19 cellular contexts compared by ENCODE assay signal in the genomic region with DNA sequence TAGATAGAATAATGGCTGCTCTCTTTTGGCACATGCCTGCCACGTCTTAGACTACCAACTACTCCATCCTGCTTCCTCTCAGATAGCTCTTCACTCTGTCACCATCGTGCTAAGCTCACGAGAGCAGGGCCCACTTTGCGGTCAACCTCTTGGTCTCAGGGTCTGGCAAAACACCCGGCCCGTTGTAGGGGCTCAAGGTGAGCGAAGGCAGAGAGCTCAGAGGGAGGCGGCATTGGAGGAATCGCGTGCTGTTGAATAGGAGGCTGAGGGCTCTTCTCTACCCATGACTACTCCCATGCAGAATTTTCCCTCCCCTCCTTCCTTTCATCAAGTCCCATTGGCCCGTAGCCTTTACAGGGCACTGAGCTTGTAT.
"Had no signal": no experiment of that assay in that cellular context is flagged by ENCODE, and none has a peak within 500 bp of the region (broad histone marks: within the 10 kb centered on the region; RNA-seq: fewer than 3 reads in every experiment).

No MANE protein-coding gene starts in this region.

- H3K4me3 ChIP-seq: esophagus squamous epithelium, prostate gland, tibial nerve had no signal

- H3K27me3 Mint-ChIP-seq: activated CD4-positive, alpha-beta memory T cell treated with anti-CD3 and anti-CD28 coated beads for 36 hours; activated naive CD8-positive, alpha-beta T cell treated with anti-CD3 and anti-CD28 coated beads for 36 hours; central memory CD8-positive, alpha-beta T cell; T-cell had no signal

- H3K9me3 Mint-ChIP-seq: activated CD4-positive, alpha-beta memory T cell treated with anti-CD3 and anti-CD28 coated beads for 36 hours; activated naive CD8-positive, alpha-beta T cell treated with anti-CD3 and anti-CD28 coated beads for 36 hours; activated T-cell treated with anti-CD3 and anti-CD28 coated beads, Interleukin-2, amount 50 U/mL, for 72 hours; central memory CD8-positive, alpha-beta T cell; nephron; stimulated activated effector memory CD8-positive, alpha-beta T cell treated with anti-CD3 and anti-CD28 coated beads, Interleukin-12 subunit alpha, Interleukin-12 subunit beta, amount 100 ng/mL, for 72 hours; T-cell had no signal

- H3K4me3 Mint-ChIP-seq: activated CD4-positive, alpha-beta memory T cell treated with anti-CD3 and anti-CD28 coated beads for 36 hours; activated CD4-positive, alpha-beta T cell treated with anti-CD3 and anti-CD28 coated beads for 36 hours; activated naive CD8-positive, alpha-beta T cell treated with anti-CD3 and anti-CD28 coated beads for 36 hours; activated T-cell treated with anti-CD3 and anti-CD28 coated beads, Interleukin-2, amount 50 U/mL, for 72 hours; central memory CD8-positive, alpha-beta T cell; nephron; stimulated activated effector memory CD8-positive, alpha-beta T cell treated with anti-CD3 and anti-CD28 coated beads, Interleukin-12 subunit alpha, Interleukin-12 subunit beta, amount 100 ng/mL, for 72 hours; T-cell had no signal

- H3K27ac Mint-ChIP-seq: activated CD4-positive, alpha-beta memory T cell treated with anti-CD3 and anti-CD28 coated beads for 36 hours; activated CD4-positive, alpha-beta T cell treated with anti-CD3 and anti-CD28 coated beads for 36 hours; activated naive CD8-positive, alpha-beta T cell treated with anti-CD3 and anti-CD28 coated beads for 36 hours; activated T-cell treated with anti-CD3 and anti-CD28 coated beads, Interleukin-2, amount 50 U/mL, for 72 hours; nephron; T-cell had no signal

- H3K9me3 ChIP-seq: esophagus squamous epithelium, prostate gland, tibial nerve had no signal

- H3K36me3 Mint-ChIP-seq: activated naive CD8-positive, alpha-beta T cell treated with anti-CD3 and anti-CD28 coated beads for 36 hours; T-cell had no signal

- H3K27ac ChIP-seq: brain microvascular endothelial cell, esophagus squamous epithelium, prostate gland, tibial nerve had no signal

- ATAC-seq: activated CD4-positive, alpha-beta T cell treated with anti-CD3 and anti-CD28 coated beads for 36 hours; activated T-cell treated with anti-CD3 and anti-CD28 coated beads, Interleukin-2, amount 50 U/mL, for 72 hours; stimulated activated effector memory CD8-positive, alpha-beta T cell treated with anti-CD3 and anti-CD28 coated beads, Interleukin-12 subunit alpha, Interleukin-12 subunit beta, amount 100 ng/mL, for 72 hours; T-cell had no signal

- H3K27me3 ChIP-seq: brain microvascular endothelial cell, esophagus squamous epithelium, tibial nerve had no signal

- DNase-seq: activated CD4-positive, alpha-beta memory T cell treated with anti-CD3 and anti-CD28 coated beads for 36 hours; activated CD4-positive, alpha-beta T cell treated with anti-CD3 and anti-CD28 coated beads for 36 hours; activated CD8-positive, alpha-beta memory T cell treated with anti-CD3 and anti-CD28 coated beads, Interleukin-2, amount 50 U/mL, for 48 hours; activated naive CD8-positive, alpha-beta T cell treated with anti-CD3 and anti-CD28 coated beads for 36 hours; activated T-cell treated with anti-CD3 and anti-CD28 coated beads, Interleukin-2, amount 50 U/mL, for 72 hours; amygdala; effector CD8-positive, alpha-beta T cell; esophagus squamous epithelium; hypothalamus; kidney; mesendoderm; occipital lobe; T-cell had no signal

- H3K4me1 ChIP-seq: prostate gland had no signal
